Comparison of ENCODE assay signal across 13 cellular contexts in genomic region chr2:237057893-237058300, GRCh38. TPM values are rescaled to one million over a fixed set of nuclear protein-coding genes. Genes with fewer than 3 reads are reported as not detected.
A peak's percentile ranks its signal among the peaks of the same experiment; 100 is the strongest.
DNase-seq lines count a peak whose midpoint lies in the region; ATAC-seq lines count a peak whose summit lies in the region.
"Had no signal": no experiment of that assay in that cellular context is flagged by ENCODE, and none has a peak within 500 bp of the region (broad histone marks: within the 10 kb centered on the region; RNA-seq: fewer than 3 reads in every experiment).

No MANE protein-coding gene starts in this region.

- peaks cover 32% of the 10 kb centered on the region for H3K4me1 Mint-ChIP-seq in activated T-helper 1 cell treated with anti-CD3 and anti-CD28 coated beads, Interleukin-12 subunit alpha, Interleukin-12 subunit beta, Interleukin-2, Interleukin-4 antibody, amounts not matched to agents 30 ng/mL and 10 ng/mL and 1 ng/mL, durations not matched to agents 14 hours and 24 hours and 36 hours (ENCODE audit: low read depth)

- intact Hi-C loops in activated T-helper 1 cell treated with anti-CD3 and anti-CD28 coated beads, Interleukin-12 subunit alpha, Interleukin-12 subunit beta, Interleukin-2, Interleukin-4 antibody, amounts not matched to agents 30 ng/mL and 10 ng/mL and 1 ng/mL, durations not matched to agents 14 hours and 24 hours and 36 hours (cut with micrococcal nuclease) = no loop called here

- H3K27me3 Mint-ChIP-seq in activated T-helper 1 cell treated with anti-CD3 and anti-CD28 coated beads, Interleukin-12 subunit alpha, Interleukin-12 subunit beta, Interleukin-2, Interleukin-4 antibody, amounts not matched to agents 30 ng/mL and 10 ng/mL and 1 ng/mL, durations not matched to agents 14 hours and 24 hours and 36 hours (ENCODE audit: insufficient read depth) = no peaks in the 10 kb centered on the region

- H3K36me3 Mint-ChIP-seq in activated T-helper 1 cell treated with anti-CD3 and anti-CD28 coated beads, Interleukin-12 subunit alpha, Interleukin-12 subunit beta, Interleukin-2, Interleukin-4 antibody, amounts not matched to agents 30 ng/mL and 10 ng/mL and 1 ng/mL, durations not matched to agents 14 hours and 24 hours and 36 hours (ENCODE audit: low read depth) = no peaks in the 10 kb centered on the region
- H3K36me3 Mint-ChIP-seq: T-cell had no signal

- peak; percentile 83 for ATAC-seq in GM19328 (IDR thresholded peaks at IDR 0.05; ENCODE audit: unreplicated experiment)
- ATAC-seq in HG02763 (IDR thresholded peaks at IDR 0.05; ENCODE audit: unreplicated experiment) = peak; percentile 83
- peak; percentile 70 for ATAC-seq in HG03520 (IDR thresholded peaks at IDR 0.05; ENCODE audit: unreplicated experiment)
- ATAC-seq: A549, T-cell, upper lobe of right lung had no signal

- no peak overlapping the region for H3K27ac Mint-ChIP-seq in activated T-helper 1 cell treated with anti-CD3 and anti-CD28 coated beads, Interleukin-12 subunit alpha, Interleukin-12 subunit beta, Interleukin-2, Interleukin-4 antibody, amounts not matched to agents 30 ng/mL and 10 ng/mL and 1 ng/mL, durations not matched to agents 14 hours and 24 hours and 36 hours
- H3K27ac Mint-ChIP-seq: T-cell had no signal

- H3K4me3 ChIP-seq in GM08714 (ENCODE audit: low read length) = peak overlapping the region; percentile 4; the same call in 1 of the 2 replicates
- H3K4me3 ChIP-seq: A549, upper lobe of right lung had no signal

- no peak for DNase-seq in activated T-helper 1 cell treated with anti-CD3 and anti-CD28 coated beads, Interleukin-12 subunit alpha, Interleukin-12 subunit beta, Interleukin-2, Interleukin-4 antibody, amounts not matched to agents 30 ng/mL and 10 ng/mL and 1 ng/mL, durations not matched to agents 14 hours and 24 hours and 36 hours (ENCODE audit: low spot score)
- no peak for DNase-seq in effector CD4-positive, alpha-beta T cell
- DNase-seq in EL = no peak
- DNase-seq in SK-N-DZ (ENCODE audit: low spot score) = no peak
- DNase-seq: brain microvascular endothelial cell, NCI-H226, T-cell, upper lobe of right lung had no signal

- H3K9me3 Mint-ChIP-seq in activated T-helper 1 cell treated with anti-CD3 and anti-CD28 coated beads, Interleukin-12 subunit alpha, Interleukin-12 subunit beta, Interleukin-2, Interleukin-4 antibody, amounts not matched to agents 30 ng/mL and 10 ng/mL and 1 ng/mL, durations not matched to agents 14 hours and 24 hours and 36 hours = no peaks in the 10 kb centered on the region
- H3K9me3 Mint-ChIP-seq: T-cell had no signal

- H3K4me3 Mint-ChIP-seq in activated T-helper 1 cell treated with anti-CD3 and anti-CD28 coated beads, Interleukin-12 subunit alpha, Interleukin-12 subunit beta, Interleukin-2, Interleukin-4 antibody, amounts not matched to agents 30 ng/mL and 10 ng/mL and 1 ng/mL, durations not matched to agents 14 hours and 24 hours and 36 hours = no peak overlapping the region
- H3K4me3 Mint-ChIP-seq: T-cell had no signal

RNA-seq across cellular contexts. Expression of gene COPS8, which starts 27.8 kb away (rescaled TPM):
- 59.2 and 63.3 TPM in 2 replicates for total RNA-seq in activated T-helper 1 cell treated with anti-CD3 and anti-CD28 coated beads, Interleukin-12 subunit alpha, Interleukin-12 subunit beta, Interleukin-2, Interleukin-4 antibody, amounts not matched to agents 30 ng/mL and 10 ng/mL and 1 ng/mL, durations not matched to agents 14 hours and 24 hours and 36 hours
- polyA plus RNA-seq in SK-N-DZ (2014; cell fraction: cytosol; rRNA removed) = 130 and 148 TPM in 2 replicates
- polyA plus RNA-seq in SK-N-DZ (2014; cell fraction: nucleus; rRNA removed) = 109 and 147 TPM in 2 replicates
